1 cellular context compared by ENCODE assay signal in the genomic region with DNA sequence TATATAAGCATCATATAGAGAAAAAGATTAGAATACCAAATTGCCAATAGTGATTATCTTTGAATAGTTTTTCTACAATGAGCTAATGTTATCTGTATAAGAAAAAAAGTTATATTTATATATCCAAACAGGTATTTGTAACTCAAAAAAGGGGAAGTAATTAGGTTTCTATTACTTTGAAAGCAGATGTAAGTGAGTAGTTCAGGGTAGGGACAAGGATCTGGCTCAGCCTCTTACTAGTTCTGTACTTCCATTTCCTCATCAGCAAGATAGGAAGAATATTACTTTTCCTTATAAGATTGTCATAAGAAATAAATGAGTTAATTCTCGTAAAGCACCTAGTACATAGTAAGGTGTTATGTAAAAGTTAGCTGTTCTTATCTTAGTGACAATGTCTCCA.
TF ChIP-seq lines count a peak whose summit lies in the region.

No MANE protein-coding gene starts in this region.

TF ChIP-seq in GM23338, 12 proteins besides CTCF, POLR2A, EP300 and RAD21 (continued from another document):
- TF ChIP-seq, protein P1, sequence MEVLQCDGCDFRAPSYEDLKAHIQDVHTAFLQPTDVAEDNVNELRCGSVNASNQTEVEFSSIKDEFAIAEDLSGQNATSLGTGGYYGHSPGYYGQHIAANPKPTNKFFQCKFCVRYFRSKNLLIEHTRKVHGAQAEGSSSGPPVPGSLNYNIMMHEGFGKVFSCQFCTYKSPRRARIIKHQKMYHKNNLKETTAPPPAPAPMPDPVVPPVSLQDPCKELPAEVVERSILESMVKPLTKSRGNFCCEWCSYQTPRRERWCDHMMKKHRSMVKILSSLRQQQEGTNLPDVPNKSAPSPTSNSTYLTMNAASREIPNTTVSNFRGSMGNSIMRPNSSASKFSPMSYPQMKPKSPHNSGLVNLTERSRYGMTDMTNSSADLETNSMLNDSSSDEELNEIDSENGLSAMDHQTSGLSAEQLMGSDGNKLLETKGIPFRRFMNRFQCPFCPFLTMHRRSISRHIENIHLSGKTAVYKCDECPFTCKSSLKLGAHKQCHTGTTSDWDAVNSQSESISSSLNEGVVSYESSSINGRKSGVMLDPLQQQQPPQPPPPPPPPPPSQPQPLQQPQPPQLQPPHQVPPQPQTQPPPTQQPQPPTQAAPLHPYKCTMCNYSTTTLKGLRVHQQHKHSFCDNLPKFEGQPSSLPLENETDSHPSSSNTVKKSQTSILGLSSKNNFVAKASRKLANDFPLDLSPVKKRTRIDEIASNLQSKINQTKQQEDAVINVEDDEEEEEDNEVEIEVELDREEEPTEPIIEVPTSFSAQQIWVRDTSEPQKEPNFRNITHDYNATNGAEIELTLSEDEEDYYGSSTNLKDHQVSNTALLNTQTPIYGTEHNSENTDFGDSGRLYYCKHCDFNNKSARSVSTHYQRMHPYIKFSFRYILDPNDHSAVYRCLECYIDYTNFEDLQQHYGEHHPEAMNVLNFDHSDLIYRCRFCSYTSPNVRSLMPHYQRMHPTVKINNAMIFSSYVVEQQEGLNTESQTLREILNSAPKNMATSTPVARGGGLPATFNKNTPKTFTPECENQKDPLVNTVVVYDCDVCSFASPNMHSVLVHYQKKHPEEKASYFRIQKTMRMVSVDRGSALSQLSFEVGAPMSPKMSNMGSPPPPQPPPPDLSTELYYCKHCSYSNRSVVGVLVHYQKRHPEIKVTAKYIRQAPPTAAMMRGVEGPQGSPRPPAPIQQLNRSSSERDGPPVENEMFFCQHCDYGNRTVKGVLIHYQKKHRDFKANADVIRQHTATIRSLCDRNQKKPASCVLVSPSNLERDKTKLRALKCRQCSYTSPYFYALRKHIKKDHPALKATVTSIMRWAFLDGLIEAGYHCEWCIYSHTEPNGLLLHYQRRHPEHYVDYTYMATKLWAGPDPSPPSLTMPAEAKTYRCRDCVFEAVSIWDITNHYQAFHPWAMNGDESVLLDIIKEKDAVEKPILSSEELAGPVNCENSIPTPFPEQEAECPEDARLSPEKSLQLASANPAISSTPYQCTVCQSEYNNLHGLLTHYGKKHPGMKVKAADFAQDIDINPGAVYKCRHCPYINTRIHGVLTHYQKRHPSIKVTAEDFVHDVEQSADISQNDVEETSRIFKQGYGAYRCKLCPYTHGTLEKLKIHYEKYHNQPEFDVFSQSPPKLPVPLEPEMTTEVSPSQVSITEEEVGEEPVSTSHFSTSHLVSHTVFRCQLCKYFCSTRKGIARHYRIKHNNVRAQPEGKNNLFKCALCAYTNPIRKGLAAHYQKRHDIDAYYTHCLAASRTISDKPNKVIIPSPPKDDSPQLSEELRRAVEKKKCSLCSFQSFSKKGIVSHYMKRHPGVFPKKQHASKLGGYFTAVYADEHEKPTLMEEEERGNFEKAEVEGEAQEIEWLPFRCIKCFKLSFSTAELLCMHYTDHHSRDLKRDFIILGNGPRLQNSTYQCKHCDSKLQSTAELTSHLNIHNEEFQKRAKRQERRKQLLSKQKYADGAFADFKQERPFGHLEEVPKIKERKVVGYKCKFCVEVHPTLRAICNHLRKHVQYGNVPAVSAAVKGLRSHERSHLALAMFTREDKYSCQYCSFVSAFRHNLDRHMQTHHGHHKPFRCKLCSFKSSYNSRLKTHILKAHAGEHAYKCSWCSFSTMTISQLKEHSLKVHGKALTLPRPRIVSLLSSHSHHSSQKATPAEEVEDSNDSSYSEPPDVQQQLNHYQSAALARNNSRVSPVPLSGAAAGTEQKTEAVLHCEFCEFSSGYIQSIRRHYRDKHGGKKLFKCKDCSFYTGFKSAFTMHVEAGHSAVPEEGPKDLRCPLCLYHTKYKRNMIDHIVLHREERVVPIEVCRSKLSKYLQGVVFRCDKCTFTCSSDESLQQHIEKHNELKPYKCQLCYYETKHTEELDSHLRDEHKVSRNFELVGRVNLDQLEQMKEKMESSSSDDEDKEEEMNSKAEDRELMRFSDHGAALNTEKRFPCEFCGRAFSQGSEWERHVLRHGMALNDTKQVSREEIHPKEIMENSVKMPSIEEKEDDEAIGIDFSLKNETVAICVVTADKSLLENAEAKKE (CRISPR knock-in tag; IDR thresholded peaks at IDR 0.05) = no peak
- TF ChIP-seq NANOG (IDR thresholded peaks at IDR 0.05; ENCODE audit: borderline replicate concordance) = no peak
- TF ChIP-seq POLR2AphosphoS5 (IDR thresholded peaks at IDR 0.05; ENCODE audit: low read depth) = no peak
- TF ChIP-seq ZNF331 (CRISPR knock-in tag; IDR thresholded peaks at IDR 0.05; ENCODE audit: low read depth) = no peak
